Comparison of ENCODE assay signal across 8 cellular contexts in genomic region chr21:35051287-35051818, GRCh38. TPM values are rescaled to one million over a fixed set of nuclear protein-coding genes. Genes with fewer than 3 reads are reported as not detected.
A peak's percentile ranks its signal among the peaks of the same experiment; 100 is the strongest.
DNase-seq lines count a peak whose midpoint lies in the region; ATAC-seq and TF ChIP-seq lines count a peak whose summit lies in the region.

No MANE protein-coding gene starts in this region.

- DNase-seq in C1 segment of cervical spinal cord (lab: John Stamatoyannopoulos, UW) (peak in 11 of 14 donors; percentile 8 to 67 (median 48)), RPMI8226 (peak; percentile 97), activated gamma-delta T cell treated with Interleukin-2 at 50 U/mL for 16 hours (peak; percentile 87), head of caudate nucleus (peak; percentile 17 to 80 (median 62)), psoas muscle (peak; percentile 88 to 94), uterus (peak; percentile 31 to 32)

- no peak for TF ChIP-seq POLR2A in uterus (IDR thresholded peaks at IDR 0.05)

- 3 to 10% (median 10%) methylated on average over 12 of the region's 12 CpGs for WGBS in psoas muscle, 3 donors

- peak; percentile 71 for TF ChIP-seq CTCF in psoas muscle (IDR thresholded peaks at IDR 0.05)
- no peak for TF ChIP-seq CTCF in uterus (IDR thresholded peaks at IDR 0.05)

- H3K4me3 ChIP-seq in psoas muscle (peak overlapping the region; percentile 41), uterus (no peak overlapping the region)

- H3K9me3 ChIP-seq in psoas muscle (no peaks in the 10 kb centered on the region), uterus (no peaks in the 10 kb centered on the region)

- H3K4me1 ChIP-seq in psoas muscle (peaks cover 39% of the 10 kb centered on the region), uterus (no peaks in the 10 kb centered on the region)

- H3K36me3 ChIP-seq in psoas muscle (ENCODE audit: insufficient read depth in 1 of 2, low read depth in 1 of 2), result peaks cover 0 to 9% of the 10 kb centered on the region in 2 donors
- H3K36me3 ChIP-seq in uterus, result no peaks in the 10 kb centered on the region

- ATAC-seq in HG02759 (IDR thresholded peaks at IDR 0.05; ENCODE audit: unreplicated experiment) (peak; percentile 38), psoas muscle (peak; percentile 75 to 86 (median 80)), GM21367 (IDR thresholded peaks at IDR 0.05; ENCODE audit: unreplicated experiment) (no peak)

- intact Hi-C loops in head of caudate nucleus (cut with DNase I), result no loop called here
- intact Hi-C loops in psoas muscle (cut with DNase I), result loop anchor here (1.0 to 10.0 kb wide), 7 partner anchors 141 to 349 kb away; no protein-coding TSS in a partner anchor
- intact Hi-C loops in uterus (cut with DNase I; ENCODE audit: low total_unique reads), result no loop called here

- H3K27ac ChIP-seq in psoas muscle (peak overlapping the region; percentile 96), uterus (no peak overlapping the region)

- H3K27me3 ChIP-seq in psoas muscle (ENCODE audit: insufficient read depth in 3 of 3, low read length in 2 of 3) (no peaks in the 10 kb centered on the region), uterus (no peaks in the 10 kb centered on the region)

RNA-seq across cellular contexts. Expression of gene RUNX1, which starts 2.3 kb away (rescaled TPM):
- total RNA-seq in psoas muscle (100 to 1,000 TPM in 1 of 4 donors, 10 to 100 TPM in 3; 30.1 to 230 (median 55.7) TPM), uterus (10 to 100 TPM in 1 of 4 donors, 1 to 10 TPM in 2, under 1 TPM in 1; under 0.01 to 13.2 (median 8.7) TPM)
- polyA plus RNA-seq in psoas muscle, result 10 to 100 TPM in 2 of 3 donors, 1 to 10 TPM in 1; 8.7 to 19.2 (median 13.5) TPM

Comparison
In these comparisons a context has a peak if more than half of its experiments do, and no peak if none do; other contexts are left out.
1. DNase-seq: peak in every context shown above with its lines; median percentile 97 in RPMI8226; 91 in psoas muscle; 87 in activated gamma-delta T cell treated with Interleukin-2 at 50 U/mL for 16 hours; 62 in head of caudate nucleus; 48 in C1 segment of cervical spinal cord; 32 in uterus.
2. intact Hi-C loops: an anchor here in psoas muscle (1.0 to 10.0 kb wide); none called in head of caudate nucleus and uterus.